Comparison of ENCODE assay signal across 26 cellular contexts in genomic region chr7:34389332-34390078, GRCh38.
"Had no signal": no experiment of that assay in that cellular context is flagged by ENCODE, and none has a peak within 500 bp of the region (broad histone marks: within the 10 kb centered on the region; RNA-seq: fewer than 3 reads in every experiment).

No MANE protein-coding gene starts in this region.

- H3K9me3 ChIP-seq: breast epithelium, gastroesophageal sphincter, lower lobe of right lung, neutrophil, ovary, prostate gland, right atrium auricular region, upper lobe of left lung had no signal

- DNase-seq: activated B cell treated with CpG ODN at 0.5 μM for 24 hours; activated CD4-positive, alpha-beta T cell treated with anti-CD3 and anti-CD28 coated beads for 36 hours; activated CD4-positive, alpha-beta T cell treated with anti-CD3 and anti-CD28 coated beads, Interleukin-2, amount 50 U/mL, for 4 hours; activated CD8-positive, alpha-beta memory T cell treated with anti-CD3 and anti-CD28 coated beads for 24 hours; activated CD8-positive, alpha-beta memory T cell treated with anti-CD3 and anti-CD28 coated beads, Interleukin-2, amount 50 U/mL, for 4 hours; activated naive CD4-positive, alpha-beta T cell; activated naive CD8-positive, alpha-beta T cell treated with anti-CD3 and anti-CD28 coated beads for 36 hours; activated T-cell treated with anti-CD3 and anti-CD28 coated beads, Interleukin-2, amount 50 U/mL, for 24 hours; head of caudate nucleus; kidney; lower lobe of right lung; naive thymus-derived CD8-positive, alpha-beta T cell; ovary; stimulated activated CD4-positive, alpha-beta T cell treated with anti-CD3 and anti-CD28 coated beads, Interleukin-4, amount 100 ng/mL, for 24 hours; stimulated activated naive CD4-positive, alpha-beta T cell treated with Interleukin-2 at 50 U/mL for 16 hours; T1000; upper lobe of left lung had no signal

- H3K9me3 Mint-ChIP-seq: activated naive CD8-positive, alpha-beta T cell treated with anti-CD3 and anti-CD28 coated beads for 36 hours; activated T-helper 17 cell treated with anti-CD3 and anti-CD28 coated beads, Interleukin-2, amount 50 U/mL, for 72 hours had no signal

- H3K27ac Mint-ChIP-seq: activated B cell treated with CpG ODN at 0.5 μM for 24 hours; activated CD4-positive, alpha-beta T cell treated with anti-CD3 and anti-CD28 coated beads for 36 hours; activated naive CD8-positive, alpha-beta T cell treated with anti-CD3 and anti-CD28 coated beads for 36 hours; activated T-cell treated with anti-CD3 and anti-CD28 coated beads, Interleukin-2, amount 50 U/mL, for 24 hours; activated T-helper 17 cell treated with anti-CD3 and anti-CD28 coated beads, Interleukin-2, amount 50 U/mL, for 72 hours; naive thymus-derived CD8-positive, alpha-beta T cell had no signal

- H3K27me3 ChIP-seq: breast epithelium, gastroesophageal sphincter, neutrophil, ovary, right atrium auricular region, upper lobe of left lung had no signal

- H3K4me3 ChIP-seq: breast epithelium, coronary artery, gastroesophageal sphincter, lower lobe of right lung, ovary, prostate gland, right atrium auricular region, upper lobe of left lung had no signal

- H3K36me3 ChIP-seq: breast epithelium, gastroesophageal sphincter, lower lobe of right lung, neutrophil, ovary, prostate gland, right atrium auricular region, upper lobe of left lung had no signal

- H3K4me3 Mint-ChIP-seq: activated B cell treated with CpG ODN at 0.5 μM for 24 hours; activated CD4-positive, alpha-beta T cell treated with anti-CD3 and anti-CD28 coated beads for 36 hours; activated naive CD8-positive, alpha-beta T cell treated with anti-CD3 and anti-CD28 coated beads for 36 hours; activated T-cell treated with anti-CD3 and anti-CD28 coated beads, Interleukin-2, amount 50 U/mL, for 24 hours; activated T-helper 17 cell treated with anti-CD3 and anti-CD28 coated beads, Interleukin-2, amount 50 U/mL, for 72 hours; naive thymus-derived CD8-positive, alpha-beta T cell had no signal

- ATAC-seq: activated CD4-positive, alpha-beta T cell treated with anti-CD3 and anti-CD28 coated beads for 36 hours; activated T-helper 17 cell treated with anti-CD3 and anti-CD28 coated beads, Interleukin-2, amount 50 U/mL, for 72 hours; gastroesophageal sphincter; left lobe of liver; lower lobe of right lung; naive thymus-derived CD8-positive, alpha-beta T cell had no signal

- H3K4me1 ChIP-seq: breast epithelium, gastroesophageal sphincter, lower lobe of right lung, prostate gland, right atrium auricular region, upper lobe of left lung had no signal

- H3K27me3 Mint-ChIP-seq: activated B cell treated with CpG ODN at 0.5 μM for 24 hours; activated CD4-positive, alpha-beta T cell treated with anti-CD3 and anti-CD28 coated beads for 36 hours; activated naive CD8-positive, alpha-beta T cell treated with anti-CD3 and anti-CD28 coated beads for 36 hours; activated T-cell treated with anti-CD3 and anti-CD28 coated beads, Interleukin-2, amount 50 U/mL, for 24 hours; activated T-helper 17 cell treated with anti-CD3 and anti-CD28 coated beads, Interleukin-2, amount 50 U/mL, for 72 hours; naive thymus-derived CD8-positive, alpha-beta T cell had no signal

- H3K4me1 Mint-ChIP-seq: activated B cell treated with CpG ODN at 0.5 μM for 24 hours; activated CD4-positive, alpha-beta T cell treated with anti-CD3 and anti-CD28 coated beads for 36 hours; activated naive CD8-positive, alpha-beta T cell treated with anti-CD3 and anti-CD28 coated beads for 36 hours; activated T-helper 17 cell treated with anti-CD3 and anti-CD28 coated beads, Interleukin-2, amount 50 U/mL, for 72 hours; naive thymus-derived CD8-positive, alpha-beta T cell had no signal

- H3K36me3 Mint-ChIP-seq: activated naive CD8-positive, alpha-beta T cell treated with anti-CD3 and anti-CD28 coated beads for 36 hours; naive thymus-derived CD8-positive, alpha-beta T cell had no signal

- H3K27ac ChIP-seq: breast epithelium, coronary artery, epithelial cell of prostate, gastroesophageal sphincter, lower lobe of right lung, neutrophil, ovary, prostate gland, right atrium auricular region, upper lobe of left lung had no signal
